ENCODE assay signal across 17 cellular contexts in the genomic region with DNA sequence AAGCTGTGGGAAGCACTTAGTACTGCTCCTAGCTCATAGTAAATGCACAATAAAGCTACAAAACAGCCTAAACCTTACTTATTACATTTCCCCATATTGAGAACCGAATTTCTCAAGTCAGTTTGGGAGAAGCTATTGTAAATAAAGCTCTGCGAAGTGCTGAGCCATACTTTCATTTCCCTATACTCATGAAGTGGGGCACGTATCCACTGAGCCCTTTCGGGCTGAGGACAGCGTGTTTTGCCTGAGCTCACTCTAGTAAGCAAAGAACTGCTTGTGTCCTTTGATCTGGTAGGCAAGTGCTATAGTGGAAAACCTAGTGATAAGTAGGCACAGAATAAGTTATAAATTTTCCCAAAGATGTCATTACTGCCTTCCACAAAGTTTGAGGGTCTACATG.
DNase-seq lines count a peak whose midpoint lies in the region; ATAC-seq and TF ChIP-seq lines count a peak whose summit lies in the region.
"Had no signal": no experiment of that assay in that cellular context is flagged by ENCODE, and none has a peak within 500 bp of the region (broad histone marks: within the 10 kb centered on the region; RNA-seq: fewer than 3 reads in every experiment).

No MANE protein-coding gene starts in this region.

- TF ChIP-seq POLR2A in erythroblast (IDR thresholded peaks at IDR 0.05; ENCODE audit: low read length) (no peak), vagina (IDR thresholded peaks at IDR 0.05) (no peak)

- H3K9me3 Mint-ChIP-seq in dendritic cell treated with granulocyte-macrophage colony-stimulating factor and Interleukin-4, amounts not matched to agents 40 ng/mL and 50 ng/mL, for 4 days = no peaks in the 10 kb centered on the region

- H3K36me3 ChIP-seq in right atrium auricular region = no peaks in the 10 kb centered on the region
- no peaks in the 10 kb centered on the region for H3K36me3 ChIP-seq in vagina

- no peaks in the 10 kb centered on the region for H3K36me3 Mint-ChIP-seq in dendritic cell treated with granulocyte-macrophage colony-stimulating factor and Interleukin-4, amounts not matched to agents 40 ng/mL and 50 ng/mL, for 4 days (ENCODE audit: low read depth)
- H3K36me3 Mint-ChIP-seq: CD4-positive, alpha-beta memory T cell had no signal

- no peak overlapping the region for H3K27ac ChIP-seq in right cardiac atrium (ENCODE audit: low read length)
- H3K27ac ChIP-seq in right atrium auricular region = no peak overlapping the region
- H3K27ac ChIP-seq in vagina = no peak overlapping the region

- no peaks in the 10 kb centered on the region for H3K27me3 Mint-ChIP-seq in dendritic cell treated with granulocyte-macrophage colony-stimulating factor and Interleukin-4, amounts not matched to agents 40 ng/mL and 50 ng/mL, for 4 days

- H3K27me3 ChIP-seq in right cardiac atrium (ENCODE audit: control insufficient read depth, insufficient read depth) = no peaks in the 10 kb centered on the region
- no peaks in the 10 kb centered on the region for H3K27me3 ChIP-seq in right atrium auricular region
- no peaks in the 10 kb centered on the region for H3K27me3 ChIP-seq in vagina

- H3K9me3 ChIP-seq in right cardiac atrium (ENCODE audit: control insufficient read depth, low read length) (no peaks in the 10 kb centered on the region), right atrium auricular region (no peaks in the 10 kb centered on the region), vagina (no peaks in the 10 kb centered on the region)

- 66% methylated on average over 5 of the region's 5 CpGs for WGBS in right cardiac atrium

- DNase-seq in right cardiac atrium (peak in 2 of 3 donors; percentile 41 to 50), right atrium auricular region (ENCODE audit: low spot score) (no peak), NOMO-1 treated with dmso at 0.1 percent for 144 hours (lab: John Stamatoyannopoulos, UW; ENCODE audit: unreplicated experiment) (peak; percentile 66), putamen (ENCODE audit: low spot score) (peak; percentile 17), SW 1271 (lab: John Stamatoyannopoulos, UW) (no peak), erythroblast (lab: John Stamatoyannopoulos, UW) (no peak), vagina (ENCODE audit: extremely low spot score in 2 of 2) (no peak)
- DNase-seq: CD4-positive, alpha-beta memory T cell; KG1; NCI-H1048; NCI-H1436 treated with DMSO at 0.1 percent for 48 hours; NCI-H2029; NCI-H2171 treated with DMSO at 0.1 percent for 48 hours; NCI-H446 treated with DMSO at 0.1 percent for 48 hours; NCI-H69; NK-92 treated with Interleukin-12 subunit alpha and Interleukin-12 subunit beta, amount 100 ng/mL, for 24 hours had no signal

- no peak for TF ChIP-seq CTCF in right atrium auricular region (IDR thresholded peaks at IDR 0.05)
- no peak for TF ChIP-seq CTCF in vagina (IDR thresholded peaks at IDR 0.05)

- peak in 1 of 2 donors; percentile 16 for ATAC-seq in right cardiac atrium

- no peak overlapping the region for H3K4me3 ChIP-seq in right cardiac atrium (ENCODE audit: low read length)
- no peak overlapping the region for H3K4me3 ChIP-seq in right atrium auricular region
- H3K4me3 ChIP-seq in vagina = no peak overlapping the region

- intact Hi-C loops in right cardiac atrium (cut with DNase I) (no loop called here), vagina (cut with DNase I) (no loop called here)
- intact Hi-C loops in dendritic cell treated with granulocyte-macrophage colony-stimulating factor and Interleukin-4, amounts not matched to agents 40 ng/mL and 50 ng/mL, for 4 days (cut with micrococcal nuclease) = no loop called here

- no peaks in the 10 kb centered on the region for H3K4me1 ChIP-seq in right cardiac atrium (ENCODE audit: control insufficient read depth, insufficient read depth, low read length)
- no peaks in the 10 kb centered on the region for H3K4me1 ChIP-seq in right atrium auricular region
- H3K4me1 ChIP-seq in vagina = no peaks in the 10 kb centered on the region

- no peak overlapping the region for H3K4me3 Mint-ChIP-seq in dendritic cell treated with granulocyte-macrophage colony-stimulating factor and Interleukin-4, amounts not matched to agents 40 ng/mL and 50 ng/mL, for 4 days
- H3K4me3 Mint-ChIP-seq: CD4-positive, alpha-beta memory T cell had no signal

- H3K4me1 Mint-ChIP-seq in dendritic cell treated with granulocyte-macrophage colony-stimulating factor and Interleukin-4, amounts not matched to agents 40 ng/mL and 50 ng/mL, for 4 days (ENCODE audit: low read depth) = peaks cover 33% of the 10 kb centered on the region
- H3K4me1 Mint-ChIP-seq: CD4-positive, alpha-beta memory T cell had no signal

- H3K27ac Mint-ChIP-seq in dendritic cell treated with granulocyte-macrophage colony-stimulating factor and Interleukin-4, amounts not matched to agents 40 ng/mL and 50 ng/mL, for 4 days = peak overlapping the region; percentile 70
- H3K27ac Mint-ChIP-seq: CD4-positive, alpha-beta memory T cell had no signal

Comparison
In these comparisons a context has a peak if more than half of its experiments do, and no peak if none do; other contexts are left out.
1. DNase-seq: peak in right cardiac atrium (2 of 3), NOMO-1 treated with dmso at 0.1 percent for 144 hours (single experiment) and putamen (single experiment); none in right atrium auricular region (single experiment), SW 1271 (0 of 2), erythroblast (0 of 2) and vagina (0 of 2).